8 cellular contexts compared by ENCODE assay signal in the genomic region with DNA sequence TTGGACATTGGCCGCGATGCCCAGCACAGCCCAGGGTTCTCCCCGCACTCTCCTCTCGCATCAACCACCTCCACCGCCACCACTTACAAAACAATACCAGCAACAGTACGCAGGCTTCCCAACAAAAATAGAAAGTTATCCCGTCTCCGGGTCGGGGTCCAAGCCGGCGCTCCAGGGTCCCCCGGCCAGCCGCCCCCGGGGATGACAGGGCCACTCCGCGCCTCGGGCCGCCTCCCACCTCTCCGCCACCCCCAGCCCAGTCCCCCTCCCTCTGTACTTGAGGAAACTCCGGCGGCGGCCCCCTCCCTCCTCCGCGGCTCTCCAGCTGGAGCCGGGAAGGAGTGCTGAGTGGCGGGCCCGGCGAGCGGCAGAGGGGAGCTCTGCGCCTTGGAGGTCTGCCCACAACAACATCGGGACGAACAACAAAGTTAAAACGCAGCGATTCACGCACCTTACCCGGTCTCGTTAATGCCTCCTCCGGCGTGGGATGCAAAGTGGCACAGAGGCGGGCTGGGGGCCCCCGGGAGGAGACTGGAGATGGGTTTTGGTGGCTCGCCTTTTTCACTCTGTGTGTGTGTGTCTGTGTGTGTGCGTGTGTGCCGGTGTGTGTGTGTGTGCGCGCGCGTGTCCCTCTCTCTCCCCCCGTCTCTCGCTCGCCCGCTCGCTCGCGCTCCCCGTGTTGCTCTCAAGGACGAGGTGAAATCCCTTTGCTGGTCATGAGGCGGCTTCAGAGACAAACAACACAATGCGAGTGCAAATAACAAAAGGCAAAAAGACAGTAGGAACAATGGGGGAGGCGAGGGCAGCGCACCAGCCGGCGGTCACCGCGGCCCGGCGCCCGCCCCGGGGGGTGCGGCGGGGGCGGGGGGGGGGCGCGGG.
DNase-seq lines count a peak whose midpoint lies in the region; TF ChIP-seq lines count a peak whose summit lies in the region.

No MANE protein-coding gene starts in this region.

- H3K9ac ChIP-seq in iPS-15b (ENCODE audit: low read depth, low read length) (peak overlapping the region; percentile 28), rectal smooth muscle tissue (ENCODE audit: low read length) (no peak overlapping the region)

- no peaks in the 10 kb centered on the region for H3K9me3 ChIP-seq in iPS-15b (ENCODE audit: control insufficient read depth, insufficient read depth, low read length)

- H3K36me3 ChIP-seq in iPS-15b (ENCODE audit: control insufficient read depth, insufficient read depth, low read length) (no peaks in the 10 kb centered on the region), rectal smooth muscle tissue (ENCODE audit: control insufficient read depth, insufficient read depth, low read length) (no peaks in the 10 kb centered on the region)

- H3K4me1 ChIP-seq in iPS-15b (ENCODE audit: control insufficient read depth, insufficient read depth, low read length) (peaks cover 23% of the 10 kb centered on the region), rectal smooth muscle tissue (ENCODE audit: control insufficient read depth, insufficient read depth, low read length) (no peaks in the 10 kb centered on the region)

- peak overlapping the region; percentile 35 for H3K27ac ChIP-seq in 22Rv1
- H3K27ac ChIP-seq in rectal smooth muscle tissue (ENCODE audit: low read depth, low read length): peak overlapping the region; percentile 74

- H3K27me3 ChIP-seq in iPS-15b (ENCODE audit: control insufficient read depth, insufficient read depth, low read length) (peaks cover 44% of the 10 kb centered on the region), rectal smooth muscle tissue (ENCODE audit: control insufficient read depth, insufficient read depth, low read length) (peaks cover 3% of the 10 kb centered on the region)

- in situ Hi-C loops in astrocyte of the spinal cord (cut with HindIII; ENCODE audit: low sequenced_read_pairs): no loop called here

- H3K4me3 ChIP-seq in astrocyte of the spinal cord (ENCODE audit: low read depth, low read length): peak overlapping the region; percentile 84
- peak overlapping the region; percentile 76 for H3K4me3 ChIP-seq in iPS-15b (ENCODE audit: low read depth, low read length)
- peak overlapping the region; percentile 90 for H3K4me3 ChIP-seq in rectal smooth muscle tissue (ENCODE audit: low read length)

- DNase-seq in GM10266 (ENCODE audit: extremely low spot score) (peak; percentile 61), NCI-H526 treated with DMSO at 0.1 percent for 48 hours (lab: John Stamatoyannopoulos, UW) (peak; percentile 53), astrocyte of the spinal cord (ENCODE audit: low read depth, low spot score) (peak; percentile 75), MV-4-11 (lab: John Stamatoyannopoulos, UW) (no peak)
- DNase-seq in activated effector memory CD4-positive, alpha-beta T cell treated with Interleukin-2 at 50 U/mL for 16 hours: no peak

- 0 out of 2 replicates have a peak, but pooled peaks have one; percentile 6 for TF ChIP-seq CTCF in 22Rv1 (IDR thresholded peaks at IDR 0.05)
- no peak for TF ChIP-seq CTCF in GM10266 (IDR thresholded peaks at IDR 0.05; ENCODE audit: control insufficient read depth, insufficient read depth, low read depth, missing control alignments)
- no peak for TF ChIP-seq CTCF in astrocyte of the spinal cord (IDR thresholded peaks at IDR 0.05; ENCODE audit: low read depth, low read length)

Comparison
In these comparisons a context has a peak if more than half of its experiments do, and no peak if none do; other contexts are left out.
1. DNase-seq: peak in GM10266 (single experiment), NCI-H526 treated with DMSO at 0.1 percent for 48 hours (single experiment) and astrocyte of the spinal cord (single experiment); none in MV-4-11 (single experiment) and activated effector memory CD4-positive, alpha-beta T cell treated with Interleukin-2 at 50 U/mL for 16 hours (single experiment).
2. Peak in every context shown above with its lines, with median percentiles within 50 percentile points of each other: H3K4me3 ChIP-seq.